8 cellular contexts compared by ENCODE assay signal in the genomic region with DNA sequence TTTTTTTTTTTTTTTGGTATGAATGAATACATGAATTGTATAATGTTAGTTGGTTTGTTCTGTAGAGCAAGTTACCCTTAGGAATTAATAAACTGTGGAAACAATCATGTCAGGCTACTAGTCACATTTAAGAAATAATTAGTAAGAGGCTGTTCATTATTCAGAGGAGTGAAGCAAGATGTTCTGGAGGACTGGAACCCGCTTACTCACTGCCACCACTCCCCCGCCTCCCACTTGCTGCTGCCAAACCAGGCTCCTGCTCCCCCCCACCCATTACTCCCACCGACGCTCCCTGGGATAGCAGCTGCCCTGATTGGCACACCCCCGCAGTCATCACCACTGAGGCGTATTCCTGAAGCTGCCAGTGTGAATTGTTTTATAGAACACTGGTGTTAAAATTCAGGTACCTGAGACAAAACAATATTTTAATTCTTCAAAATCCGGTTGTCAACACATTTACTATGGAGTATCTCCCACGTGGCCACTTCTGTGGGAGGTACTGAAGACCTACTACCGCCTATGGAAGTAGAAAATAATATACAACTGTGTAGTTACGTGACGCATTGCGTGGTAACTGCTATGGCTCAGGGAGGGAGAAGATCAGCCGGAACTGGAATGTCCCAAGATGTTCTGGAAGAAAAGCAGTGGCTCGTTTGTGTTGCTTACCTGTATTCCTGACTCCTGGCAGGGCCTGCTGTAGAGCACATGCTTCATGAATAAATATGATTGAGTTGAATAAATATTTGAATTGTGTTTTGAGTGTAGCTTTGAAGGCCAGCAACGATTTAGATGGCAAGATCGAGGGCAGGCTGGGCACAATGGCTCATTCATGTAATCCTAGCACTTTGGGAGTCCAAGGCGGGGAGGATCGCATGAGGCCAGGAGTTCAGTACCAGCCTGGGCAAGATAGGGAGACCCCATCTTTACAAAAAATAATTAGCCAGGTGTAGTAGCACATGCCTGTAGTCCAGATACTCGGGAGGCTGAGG. TPM values are rescaled to one million over a fixed set of nuclear protein-coding genes. Genes with fewer than 3 reads are reported as not detected.
DNase-seq lines count a peak whose midpoint lies in the region; ATAC-seq and TF ChIP-seq lines count a peak whose summit lies in the region.

No MANE protein-coding gene starts in this region.

- H3K9ac ChIP-seq in rectal smooth muscle tissue (ENCODE audit: low read length): no peak overlapping the region

- H3K27me3 ChIP-seq in SJCRH30 (no peaks in the 10 kb centered on the region), rectal smooth muscle tissue (ENCODE audit: control insufficient read depth, insufficient read depth, low read length) (no peaks in the 10 kb centered on the region)

- peak; percentile 1 for DNase-seq in DMS153 (lab: John Stamatoyannopoulos, UW)
- no peak for DNase-seq in DMS153 treated with DMSO at 0.1 percent for 48 hours (lab: John Stamatoyannopoulos, UW; ENCODE audit: unreplicated experiment)
- DNase-seq in SJCRH30: no peak
- DNase-seq in fibroblast of the aortic adventitia (ENCODE audit: low read depth): peak; percentile 40
- DNase-seq in GM13977 (ENCODE audit: low spot score): no peak

- no peaks in the 10 kb centered on the region; the same call in 1 of the 2 replicates for H3K4me1 ChIP-seq in SJCRH30
- H3K4me1 ChIP-seq in rectal smooth muscle tissue (ENCODE audit: control insufficient read depth, insufficient read depth, low read length): peaks cover 3% of the 10 kb centered on the region

- peak overlapping the region; percentile 94; the same call in 1 of the 2 replicates for H3K4me3 ChIP-seq in SJCRH30
- peak overlapping the region; percentile 94 for H3K4me3 ChIP-seq in fibroblast of the aortic adventitia (ENCODE audit: low read depth, low read length)
- peak overlapping the region; percentile 91 for H3K4me3 ChIP-seq in rectal smooth muscle tissue (ENCODE audit: low read length)

- H3K27ac ChIP-seq in SJCRH30: no peak overlapping the region
- H3K27ac ChIP-seq in rectal smooth muscle tissue (ENCODE audit: low read depth, low read length): no peak overlapping the region

- TF ChIP-seq CTCF in fibroblast of the aortic adventitia (IDR thresholded peaks at IDR 0.05; ENCODE audit: insufficient read depth, low read length): no peak
- no peak for TF ChIP-seq CTCF in GM13977 (IDR thresholded peaks at IDR 0.05; ENCODE audit: extremely low read depth, insufficient read depth, missing control alignments)

- H3K36me3 ChIP-seq in SJCRH30 (peaks cover 41% of the 10 kb centered on the region), rectal smooth muscle tissue (ENCODE audit: control insufficient read depth, insufficient read depth, low read length) (peaks cover 4% of the 10 kb centered on the region)

- ATAC-seq in GM18909 (IDR thresholded peaks at IDR 0.05; ENCODE audit: poor library complexity, unreplicated experiment): no peak
- ATAC-seq in GM21515 (IDR thresholded peaks at IDR 0.05; ENCODE audit: unreplicated experiment): no peak

- no peaks in the 10 kb centered on the region for H3K9me3 ChIP-seq in SJCRH30 (replicated peaks)

- in situ Hi-C loops in GM13977 (cut with MboI; ENCODE audit: low pct_unique_long_range_greater_than_20kb, low sequenced_read_pairs, unreplicated experiment): no loop called here

RNA-seq across cellular contexts. Expression of a gene that starts 1.7 kb away (rescaled TPM):
- 34.6 and 36.8 TPM in 2 replicates for total RNA-seq in SJCRH30 (2014; rRNA removed; shearing (Covaris generic))
- 21.9 and 36.2 TPM in 2 replicates for total RNA-seq in fibroblast of the aortic adventitia (ENCODE audit: low replicate concordance)

Comparison
In these comparisons a context has a peak if more than half of its experiments do, and no peak if none do; other contexts are left out.
1. DNase-seq: peak in DMS153 (single experiment) and fibroblast of the aortic adventitia (single experiment); none in DMS153 treated with DMSO at 0.1 percent for 48 hours (single experiment), SJCRH30 (0 of 2) and GM13977 (single experiment).
2. Peak in every context shown above with its lines, with median percentiles within 50 percentile points of each other: H3K4me3 ChIP-seq.